11 cellular contexts compared by ENCODE assay signal in genomic region chr10:62073429-62073828, GRCh38.
DNase-seq lines count a peak whose midpoint lies in the region; ATAC-seq and TF ChIP-seq lines count a peak whose summit lies in the region.
"Had no signal": no experiment of that assay in that cellular context is flagged by ENCODE, and none has a peak within 500 bp of the region (broad histone marks: within the 10 kb centered on the region; RNA-seq: fewer than 3 reads in every experiment).

No MANE protein-coding gene starts in this region.

- no TSS peak for BruUV-seq in Caco-2 (replicated peaks; lab: Mats Ljungman, UMichigan)

- TF ChIP-seq CTCF in Caco-2 (IDR thresholded peaks at IDR 0.05; ENCODE audit: insufficient read depth in 1 of 2, low read depth in 1 of 2, low read length in 1 of 2, severe bottlenecking in 1 of 2, unreplicated experiment in 1 of 2) (no peak), brain (conservative IDR thresholded peaks at IDR 0.05) (no peak), nephron (IDR thresholded peaks at IDR 0.05; ENCODE audit: unreplicated experiment in 3 of 3) (no peak), nephron progenitor cell (IDR thresholded peaks at IDR 0.05) (no peak), GM23338 (conservative IDR thresholded peaks at IDR 0.05; ENCODE audit: low read depth in 2 of 2) (no peak)

- no peaks in the 10 kb centered on the region for H3K27me3 Mint-ChIP-seq in Caco-2 (ENCODE audit: insufficient read depth, unreplicated experiment)
- no peaks in the 10 kb centered on the region for H3K27me3 Mint-ChIP-seq in brain
- no peaks in the 10 kb centered on the region for H3K27me3 Mint-ChIP-seq in nephron (ENCODE audit: low read depth)
- H3K27me3 Mint-ChIP-seq in nephron progenitor cell (ENCODE audit: low read depth, poor library complexity), result peaks cover under 1% of the 10 kb centered on the region
- H3K27me3 Mint-ChIP-seq in GM23338 (ENCODE audit: insufficient read depth, low read depth, poor library complexity), result no peaks in the 10 kb centered on the region

- no peaks in the 10 kb centered on the region for H3K9me3 ChIP-seq in Caco-2
- H3K9me3 ChIP-seq: thyroid gland had no signal

- no peak overlapping the region for H3K4me2 ChIP-seq in GM23338

- H3K27ac Mint-ChIP-seq in Caco-2 (ENCODE audit: unreplicated experiment) (peak overlapping the region; percentile 63), brain (peak overlapping the region in 4 of 5 experiments; percentile 51 to 76 (median 67)), nephron (peak overlapping the region; percentile 18 to 86 (median 54)), nephron progenitor cell (no peak overlapping the region), GM23338 (no peak overlapping the region)

- H3K9me3 Mint-ChIP-seq in Caco-2 (ENCODE audit: unreplicated experiment), result no peaks in the 10 kb centered on the region
- no peaks in the 10 kb centered on the region for H3K9me3 Mint-ChIP-seq in brain
- no peaks in the 10 kb centered on the region for H3K9me3 Mint-ChIP-seq in nephron
- no peaks in the 10 kb centered on the region for H3K9me3 Mint-ChIP-seq in nephron progenitor cell
- no peaks in the 10 kb centered on the region for H3K9me3 Mint-ChIP-seq in GM23338

- intact Hi-C loops in Caco-2 (cut with micrococcal nuclease; ENCODE audit: unreplicated experiment), result no loop called here

- no peak overlapping the region for H3K4me3 Mint-ChIP-seq in Caco-2 (ENCODE audit: unreplicated experiment)
- no peak overlapping the region for H3K4me3 Mint-ChIP-seq in brain
- no peak overlapping the region for H3K4me3 Mint-ChIP-seq in nephron
- H3K4me3 Mint-ChIP-seq in nephron progenitor cell, result no peak overlapping the region
- no peak overlapping the region for H3K4me3 Mint-ChIP-seq in GM23338

- peaks cover 19% of the 10 kb centered on the region for H3K4me1 ChIP-seq in Caco-2
- no peaks in the 10 kb centered on the region; the same call in 1 of the 2 replicates for H3K4me1 ChIP-seq in GM23338 (ENCODE audit: insufficient read depth)

- DNase-seq in Ammon's horn (ENCODE audit: low spot score), result peak; percentile 65
- no peak for DNase-seq in Caco-2
- no peak for DNase-seq in NCI-H1694 treated with DMSO at 0.1 percent for 48 hours (lab: John Stamatoyannopoulos, UW)
- no peak for DNase-seq in nephron progenitor cell
- DNase-seq in GM23338 (ENCODE audit: low spot score), result no peak
- DNase-seq: MM.1S, NCI-H524, RPMI8226, thyroid gland had no signal

- H3K4me3 ChIP-seq in Caco-2 (ENCODE audit: low read depth, low read length) (no peak overlapping the region), GM23338 (no peak overlapping the region)
- H3K4me3 ChIP-seq: thyroid gland had no signal

- H3K27me3 ChIP-seq in Caco-2 (replicated peaks; ENCODE audit: control insufficient read depth, insufficient read depth, low read length) (no peaks in the 10 kb centered on the region), GM23338 (ENCODE audit: insufficient read depth) (no peaks in the 10 kb centered on the region)
- H3K27me3 ChIP-seq: thyroid gland had no signal

- H3K36me3 Mint-ChIP-seq in Caco-2 (ENCODE audit: insufficient read depth, unreplicated experiment) (peaks cover 100% of the 10 kb centered on the region), brain (peaks cover 52% of the 10 kb centered on the region), nephron (ENCODE audit: low read depth) (peaks cover 80% of the 10 kb centered on the region), nephron progenitor cell (ENCODE audit: low read depth) (peaks cover 89% of the 10 kb centered on the region), GM23338 (ENCODE audit: low read depth) (no peaks in the 10 kb centered on the region)

- no peaks in the 10 kb centered on the region for H3F3A ChIP-seq in GM23338 (replicated peaks; ENCODE audit: low read depth)

- ATAC-seq in GM23338, result no peak

- no peaks in the 10 kb centered on the region for H4K20me1 ChIP-seq in GM23338 (replicated peaks; ENCODE audit: insufficient read depth)

- no peak overlapping the region for H2AFZ ChIP-seq in GM23338

- H3K9me2 ChIP-seq in GM23338 (ENCODE audit: insufficient read depth), result 0 out of 2 replicates have a peak, but pooled peaks cover 4% of the 10 kb centered on the region

- H3K4me1 Mint-ChIP-seq in Caco-2 (ENCODE audit: low read depth, unreplicated experiment) (peaks cover 37% of the 10 kb centered on the region), brain (peaks cover 70% of the 10 kb centered on the region), nephron (peaks cover 60% of the 10 kb centered on the region), nephron progenitor cell (peaks cover 20% of the 10 kb centered on the region), GM23338 (peaks cover 14% of the 10 kb centered on the region; the same call in 2 of the 3 replicates)

- H3K36me3 ChIP-seq in Caco-2 (ENCODE audit: control insufficient read depth, insufficient read depth, low read length) (peaks cover 26% of the 10 kb centered on the region), GM23338 (ENCODE audit: insufficient read depth) (no peaks in the 10 kb centered on the region)

- H3K79me2 ChIP-seq in GM23338 (replicated peaks; ENCODE audit: insufficient read depth), result no peaks in the 10 kb centered on the region

- H3K27ac ChIP-seq in GM23338 (ENCODE audit: low read depth), result no peak overlapping the region
- H3K27ac ChIP-seq: thyroid gland had no signal

- POLR2A ChIA-PET in Caco-2 (lab: Charles Lee), result no interaction called here

- CTCF ChIA-PET in Caco-2 (lab: Charles Lee), result interaction anchor here (0.6 kb wide), 1 partner anchor 14 kb away, joined by 3 read pairs; no protein-coding TSS in a partner anchor

TF ChIP-seq in GM23338, 12 proteins besides CTCF, POLR2A, EP300 and RAD21:
- TF ChIP-seq CREB1 (CRISPR knock-in tag; IDR thresholded peaks at IDR 0.05; ENCODE audit: low read depth), result no peak
- no peak for TF ChIP-seq EZH2 (IDR thresholded peaks at IDR 0.05; ENCODE audit: low read depth, unreplicated experiment)

Comparison
In these comparisons a context has a peak if more than half of its experiments do, and no peak if none do; other contexts are left out.
1. H3K27ac Mint-ChIP-seq: peak in Caco-2 (single experiment), brain (4 of 5) and nephron (3 of 3); none in nephron progenitor cell (single experiment) and GM23338 (single experiment).